26 cellular contexts compared by ENCODE assay signal in genomic region chr17:41912925-41913324, GRCh38. TPM values are rescaled to one million over a fixed set of nuclear protein-coding genes. Genes with fewer than 3 reads are reported as not detected.
DNase-seq lines count a peak whose midpoint lies in the region; ATAC-seq and TF ChIP-seq lines count a peak whose summit lies in the region.
"Had no signal": no experiment of that assay in that cellular context is flagged by ENCODE, and none has a peak within 500 bp of the region (broad histone marks: within the 10 kb centered on the region; RNA-seq: fewer than 3 reads in every experiment).

No MANE protein-coding gene starts in this region.

- H3K9me3 ChIP-seq in BE2C = no peaks in the 10 kb centered on the region
- H3K9me3 ChIP-seq: BLaER1 treated with 17β-estradiol and CSF1 and Interleukin-3, amounts not matched to agents 10 nM and 100 nM; left lung; prostate gland; transverse colon had no signal

- H3K27me3 Mint-ChIP-seq in HFFc6 (ENCODE audit: insufficient read depth) (peaks cover 3% of the 10 kb centered on the region), chondrocyte (ENCODE audit: low read depth) (no peaks in the 10 kb centered on the region), nephron progenitor cell (ENCODE audit: low read depth, poor library complexity) (peaks cover 6% of the 10 kb centered on the region)
- H3K27me3 Mint-ChIP-seq: activated CD4-positive, alpha-beta T cell treated with anti-CD3 and anti-CD28 coated beads for 36 hours had no signal

- H3K27ac Mint-ChIP-seq in HFFc6 = peak overlapping the region; percentile 96
- no peak overlapping the region for H3K27ac Mint-ChIP-seq in chondrocyte (ENCODE audit: unreplicated experiment)
- H3K27ac Mint-ChIP-seq in nephron progenitor cell = peak overlapping the region; percentile 44
- H3K27ac Mint-ChIP-seq: activated CD4-positive, alpha-beta T cell treated with anti-CD3 and anti-CD28 coated beads for 36 hours; neural progenitor cell had no signal

- no peak overlapping the region for H3K4me3 ChIP-seq in BE2C (ENCODE audit: low read depth, low read length)
- H3K4me3 ChIP-seq: BLaER1 treated with 17β-estradiol and CSF1 and Interleukin-3, amounts not matched to agents 10 nM and 100 nM; K562; left lung; neural progenitor cell; prostate gland; transverse colon had no signal

- peaks cover 53% of the 10 kb centered on the region for H3K4me1 ChIP-seq in BE2C
- H3K4me1 ChIP-seq: prostate gland had no signal

- DNase-seq in BE2C = no peak
- DNase-seq in HFFc6 = no peak
- no peak for DNase-seq in chondrocyte (ENCODE audit: low spot score)
- no peak for DNase-seq in nephron progenitor cell
- DNase-seq in NCI-H82 treated with DMSO at 0.1 percent for 48 hours (lab: John Stamatoyannopoulos, UW; ENCODE audit: unreplicated experiment) = no peak
- DNase-seq in Ammon's horn (ENCODE audit: low spot score) = no peak
- DNase-seq: activated CD4-positive, alpha-beta T cell treated with anti-CD3 and anti-CD28 coated beads for 36 hours; amygdala; cerebellar nuclear complex; effector CD4-positive, alpha-beta T cell; left lung; NCI-H1694 treated with DMSO at 0.1 percent for 48 hours; NCI-H226; NCI-H774; OCI-M1; SHP77; small intestine; stimulated activated CD4-positive, alpha-beta T cell treated with anti-CD3 and anti-CD28 coated beads, Interleukin-2, amount 100 ng/mL, for 48 hours; stimulated activated naive CD8-positive, alpha-beta T cell treated with anti-CD3 and anti-CD28 coated beads, Interleukin-15, Interleukin-2, amounts not matched to agents 100 U/mL and 50 U/mL, for 24 hours; transverse colon had no signal

- peak; percentile 25; the same call in 1 of the 2 replicates for TF ChIP-seq CTCF in BE2C (IDR thresholded peaks at IDR 0.05; ENCODE audit: low read depth, low read length)
- peak; percentile 48; the same call in 1 of the 2 replicates for TF ChIP-seq CTCF in HFFc6 (IDR thresholded peaks at IDR 0.05)
- TF ChIP-seq CTCF in chondrocyte (IDR thresholded peaks at IDR 0.05) = peak; percentile 11
- no peak for TF ChIP-seq CTCF in nephron progenitor cell (IDR thresholded peaks at IDR 0.05)

- H3K9me3 Mint-ChIP-seq in HFFc6 (no peaks in the 10 kb centered on the region), chondrocyte (ENCODE audit: low read depth) (no peaks in the 10 kb centered on the region), nephron progenitor cell (no peaks in the 10 kb centered on the region)
- H3K9me3 Mint-ChIP-seq: neural progenitor cell had no signal

- peaks cover 87% of the 10 kb centered on the region for H3K4me1 Mint-ChIP-seq in HFFc6 (ENCODE audit: low read depth)
- peaks cover 66% of the 10 kb centered on the region for H3K4me1 Mint-ChIP-seq in chondrocyte (ENCODE audit: low read depth)
- peaks cover 78% of the 10 kb centered on the region for H3K4me1 Mint-ChIP-seq in nephron progenitor cell

- ATAC-seq in GM19035 (IDR thresholded peaks at IDR 0.05; ENCODE audit: unreplicated experiment) = no peak
- ATAC-seq: activated CD4-positive, alpha-beta T cell treated with anti-CD3 and anti-CD28 coated beads for 36 hours; K562; left lung; stimulated activated naive CD8-positive, alpha-beta T cell treated with anti-CD3 and anti-CD28 coated beads, Interleukin-15, Interleukin-2, amounts not matched to agents 100 U/mL and 50 U/mL, for 24 hours had no signal

- no peaks in the 10 kb centered on the region for H3K27me3 ChIP-seq in BE2C
- H3K27me3 ChIP-seq: BLaER1 treated with 17β-estradiol and CSF1 and Interleukin-3, amounts not matched to agents 10 nM and 100 nM; left lung; neural progenitor cell; transverse colon had no signal

- H3K4me3 Mint-ChIP-seq in HFFc6 (no peak overlapping the region), chondrocyte (ENCODE audit: unreplicated experiment) (no peak overlapping the region), nephron progenitor cell (no peak overlapping the region)
- H3K4me3 Mint-ChIP-seq: activated CD4-positive, alpha-beta T cell treated with anti-CD3 and anti-CD28 coated beads for 36 hours; neural progenitor cell had no signal

- H3K36me3 Mint-ChIP-seq in HFFc6 (ENCODE audit: low read depth) = peaks cover 52% of the 10 kb centered on the region
- peaks cover 40% of the 10 kb centered on the region for H3K36me3 Mint-ChIP-seq in chondrocyte (ENCODE audit: low read depth)
- peaks cover 41% of the 10 kb centered on the region for H3K36me3 Mint-ChIP-seq in nephron progenitor cell (ENCODE audit: low read depth)

- peaks cover 73% of the 10 kb centered on the region for H3K36me3 ChIP-seq in BE2C
- H3K36me3 ChIP-seq: neural progenitor cell had no signal

RNA-seq across cellular contexts. Expression of gene ACLY, which starts 5.8 kb away (rescaled TPM):
- polyA plus RNA-seq in BE2C (2012; ENCODE audit: insufficient read depth, insufficient read length, low read depth) = 313 TPM
- 100 to 1,000 TPM; 254 to 315 (median 279) TPM for total RNA-seq in HFFc6 (2021; fragmentation: NEBNext Ultra II Directional; extraction: Animal tissue kit (Norgen Biotek cat#: 25700))
- total RNA-seq in chondrocyte = 181 to 189 TPM (median 187 TPM) in 3 replicates

RNA-seq across cellular contexts. Expression of gene ODAD4, which starts 17.5 kb away (rescaled TPM):
- polyA plus RNA-seq in BE2C (2012; ENCODE audit: insufficient read depth, insufficient read length, low read depth) = 1.8 TPM
- total RNA-seq in HFFc6 (2021; fragmentation: NEBNext Ultra II Directional; extraction: Animal tissue kit (Norgen Biotek cat#: 25700)) = 1 to 10 TPM in 3 of 6 experiments, under 1 TPM in 3; 0.74 to 1.8 (median 0.97) TPM
- total RNA-seq in chondrocyte = 0.70 to 0.99 TPM (median 0.77 TPM) in 3 replicates
- total RNA-seq: mononuclear cell had no signal

RNA-seq across cellular contexts. Expression of gene KLHL11, which starts 47.7 kb away (rescaled TPM):
- polyA plus RNA-seq in BE2C (2012; ENCODE audit: insufficient read depth, insufficient read length, low read depth) = 6.6 TPM
- 10 to 100 TPM; 13.4 to 16.2 (median 15.7) TPM for total RNA-seq in HFFc6 (2021; fragmentation: NEBNext Ultra II Directional; extraction: Animal tissue kit (Norgen Biotek cat#: 25700))
- 12.9 to 15.3 TPM (median 14.6 TPM) in 3 replicates for total RNA-seq in chondrocyte

RNA-seq across cellular contexts. Expression of gene CNP, which starts 53.7 kb away (rescaled TPM):
- polyA plus RNA-seq in BE2C (2012; ENCODE audit: insufficient read depth, insufficient read length, low read depth) = 30.2 TPM
- 100 to 1,000 TPM; 105 to 118 (median 111) TPM for total RNA-seq in HFFc6 (2021; fragmentation: NEBNext Ultra II Directional; extraction: Animal tissue kit (Norgen Biotek cat#: 25700))
- 78.3 to 86.0 TPM (median 79.4 TPM) in 3 replicates for total RNA-seq in chondrocyte
